Comparison of ENCODE assay signal across 8 cellular contexts in the genomic region with DNA sequence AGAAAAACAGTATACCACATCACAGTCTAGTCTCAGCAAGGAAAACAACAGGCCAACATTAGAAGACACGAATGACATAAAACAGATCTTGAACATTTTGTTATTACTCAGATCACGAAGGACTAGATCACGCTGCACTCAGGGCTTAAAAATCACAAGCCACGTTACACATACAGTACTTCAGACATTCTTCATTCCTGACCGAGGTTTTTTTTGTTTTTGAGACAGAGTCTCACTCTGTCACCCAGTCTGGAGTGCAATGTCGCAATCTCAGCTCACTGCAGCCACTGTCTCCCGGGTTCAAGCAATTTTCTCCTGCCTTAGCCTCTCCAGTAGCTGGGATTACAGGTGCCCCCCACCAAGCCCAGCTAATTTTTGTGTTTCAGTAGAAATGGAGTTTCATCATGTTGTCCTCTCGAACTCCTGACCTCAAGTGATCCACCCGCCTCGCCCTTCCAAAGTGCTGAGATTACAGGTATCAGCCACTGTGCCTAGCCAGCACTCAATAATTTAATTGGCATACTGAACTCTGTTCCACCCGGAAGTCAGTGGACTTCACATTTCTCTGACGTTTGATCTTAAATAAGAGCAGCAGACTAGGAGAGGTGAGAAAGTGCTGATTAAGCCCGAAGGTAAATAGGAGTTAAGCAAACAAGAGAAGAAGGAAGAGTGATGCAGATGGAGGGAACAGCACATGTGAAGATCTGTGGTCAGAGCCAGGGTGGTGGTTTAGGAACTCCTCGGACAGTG. TPM values are rescaled to one million over a fixed set of nuclear protein-coding genes. Genes with fewer than 3 reads are reported as not detected.
DNase-seq lines count a peak whose midpoint lies in the region; ATAC-seq and TF ChIP-seq lines count a peak whose summit lies in the region.
"Had no signal": no experiment of that assay in that cellular context is flagged by ENCODE, and none has a peak within 500 bp of the region (broad histone marks: within the 10 kb centered on the region; RNA-seq: fewer than 3 reads in every experiment).

No MANE protein-coding gene starts in this region.

- TF ChIP-seq POLR2A in heart left ventricle (IDR thresholded peaks at IDR 0.05) = no peak

- no peaks in the 10 kb centered on the region for H3K27me3 Mint-ChIP-seq in activated CD8-positive, alpha-beta memory T cell treated with anti-CD3 and anti-CD28 coated beads, Interleukin-2, amount 10 ng/mL, durations not matched to agents 7 days and 5 days
- no peaks in the 10 kb centered on the region for H3K27me3 Mint-ChIP-seq in stimulated activated memory B cell treated with anti-CD40 and anti-IgM and Interleukin-4, amounts not matched to agents 10 μg/mL and 1 μg/mL and 100 μg/mL, for 72 hours
- H3K27me3 Mint-ChIP-seq: memory B cell had no signal

- H3K9me3 Mint-ChIP-seq in activated CD8-positive, alpha-beta memory T cell treated with anti-CD3 and anti-CD28 coated beads, Interleukin-2, amount 10 ng/mL, durations not matched to agents 7 days and 5 days (ENCODE audit: low read depth) = no peaks in the 10 kb centered on the region
- H3K9me3 Mint-ChIP-seq in stimulated activated memory B cell treated with anti-CD40 and anti-IgM and Interleukin-4, amounts not matched to agents 10 μg/mL and 1 μg/mL and 100 μg/mL, for 72 hours = no peaks in the 10 kb centered on the region
- H3K9me3 Mint-ChIP-seq: memory B cell had no signal

- 65 to 68% (median 67%) methylated on average over 14 of the region's 14 CpGs for WGBS in heart left ventricle, 4 donors

- peaks cover 0 to 44% (median 30%) of the 10 kb centered on the region in 9 donors for H3K36me3 ChIP-seq in heart left ventricle

- TF ChIP-seq CTCF in fibroblast of mammary gland (conservative IDR thresholded peaks at IDR 0.05; ENCODE audit: control insufficient read depth, insufficient read depth, low read depth, low read length) = no peak
- TF ChIP-seq CTCF in foreskin keratinocyte (conservative IDR thresholded peaks at IDR 0.05) = no peak
- no peak for TF ChIP-seq CTCF in heart left ventricle (IDR thresholded peaks at IDR 0.05)

- H3K4me3 Mint-ChIP-seq in activated CD8-positive, alpha-beta memory T cell treated with anti-CD3 and anti-CD28 coated beads, Interleukin-2, amount 10 ng/mL, durations not matched to agents 7 days and 5 days = no peak overlapping the region
- no peak overlapping the region for H3K4me3 Mint-ChIP-seq in stimulated activated memory B cell treated with anti-CD40 and anti-IgM and Interleukin-4, amounts not matched to agents 10 μg/mL and 1 μg/mL and 100 μg/mL, for 72 hours
- H3K4me3 Mint-ChIP-seq: memory B cell had no signal

- no peak for DNase-seq in activated CD8-positive, alpha-beta memory T cell treated with anti-CD3 and anti-CD28 coated beads, Interleukin-2, amount 10 ng/mL, durations not matched to agents 7 days and 5 days
- DNase-seq in activated CD8-positive, alpha-beta memory T cell treated with anti-CD3 and anti-CD28 coated beads for 24 hours = no peak
- peak; percentile 40 for DNase-seq in fibroblast of mammary gland (ENCODE audit: low read depth)
- DNase-seq in foreskin keratinocyte = no peak
- DNase-seq in heart left ventricle = no peak
- DNase-seq: SK-N-SH had no signal

- no peak for ATAC-seq in activated CD8-positive, alpha-beta memory T cell treated with anti-CD3 and anti-CD28 coated beads, Interleukin-2, amount 10 ng/mL, durations not matched to agents 7 days and 5 days
- no peak for ATAC-seq in stimulated activated memory B cell treated with anti-CD40 and anti-IgM and Interleukin-4, amounts not matched to agents 10 μg/mL and 1 μg/mL and 100 μg/mL, for 72 hours
- ATAC-seq in foreskin keratinocyte = no peak
- no peak for ATAC-seq in heart left ventricle

- H3K27ac Mint-ChIP-seq in activated CD8-positive, alpha-beta memory T cell treated with anti-CD3 and anti-CD28 coated beads, Interleukin-2, amount 10 ng/mL, durations not matched to agents 7 days and 5 days = peak overlapping the region; percentile 66
- H3K27ac Mint-ChIP-seq in stimulated activated memory B cell treated with anti-CD40 and anti-IgM and Interleukin-4, amounts not matched to agents 10 μg/mL and 1 μg/mL and 100 μg/mL, for 72 hours = peak overlapping the region; percentile 4
- H3K27ac Mint-ChIP-seq: memory B cell had no signal

- H3K4me3 ChIP-seq in fibroblast of mammary gland (ENCODE audit: control insufficient read depth, low read depth, low read length) (no peak overlapping the region), heart left ventricle (no peak overlapping the region)

- intact Hi-C loops in heart left ventricle (cut with DNase I) = loop anchor here in 1 of 10 donors (10.0 kb wide), 1 partner anchor 312 kb away; no protein-coding TSS in a partner anchor

- H3K27ac ChIP-seq in foreskin keratinocyte (no peak overlapping the region), heart left ventricle (peak overlapping the region in 4 of 12 donors; percentile 4 to 38 (median 22))

- H3K36me3 Mint-ChIP-seq in activated CD8-positive, alpha-beta memory T cell treated with anti-CD3 and anti-CD28 coated beads, Interleukin-2, amount 10 ng/mL, durations not matched to agents 7 days and 5 days = peaks cover 37% of the 10 kb centered on the region
- H3K36me3 Mint-ChIP-seq in stimulated activated memory B cell treated with anti-CD40 and anti-IgM and Interleukin-4, amounts not matched to agents 10 μg/mL and 1 μg/mL and 100 μg/mL, for 72 hours = peaks cover 17% of the 10 kb centered on the region

- H3K4me1 ChIP-seq in foreskin keratinocyte (peaks cover 3% of the 10 kb centered on the region), heart left ventricle (peaks cover 0 to 55% (median 24%) of the 10 kb centered on the region in 12 donors)

- CTCF ChIA-PET in activated CD8-positive, alpha-beta memory T cell treated with anti-CD3 and anti-CD28 coated beads, Interleukin-2, amount 10 ng/mL, durations not matched to agents 7 days and 5 days (lab: Charles Lee) = interaction anchor here (0.9 kb wide), 1 partner anchor 133 kb away, joined by 4 read pairs; no protein-coding TSS in a partner anchor

- no peaks in the 10 kb centered on the region for H3K27me3 ChIP-seq in foreskin keratinocyte
- no peaks in the 10 kb centered on the region for H3K27me3 ChIP-seq in heart left ventricle

- no peaks in the 10 kb centered on the region for H3K9me3 ChIP-seq in heart left ventricle
- H3K9me3 ChIP-seq: SK-N-SH had no signal

- H3K4me1 Mint-ChIP-seq in activated CD8-positive, alpha-beta memory T cell treated with anti-CD3 and anti-CD28 coated beads, Interleukin-2, amount 10 ng/mL, durations not matched to agents 7 days and 5 days = peaks cover 58% of the 10 kb centered on the region
- peaks cover 35% of the 10 kb centered on the region for H3K4me1 Mint-ChIP-seq in stimulated activated memory B cell treated with anti-CD40 and anti-IgM and Interleukin-4, amounts not matched to agents 10 μg/mL and 1 μg/mL and 100 μg/mL, for 72 hours

RNA-seq across cellular contexts. Expression of gene AIMP2, which starts 3.5 kb away (rescaled TPM):
- 10 to 100 TPM; 34.8 to 45.6 TPM for total RNA-seq in activated CD8-positive, alpha-beta memory T cell treated with anti-CD3 and anti-CD28 coated beads, Interleukin-2, amount 10 ng/mL, durations not matched to agents 7 days and 5 days
- total RNA-seq in foreskin keratinocyte = 62.9 and 66.3 TPM in 2 replicates
- 65.5 and 71.6 TPM in 2 replicates for polyA plus RNA-seq in foreskin keratinocyte
- total RNA-seq in heart left ventricle = 100 to 1,000 TPM in 1 of 9 donors, 10 to 100 TPM in 8; 40.5 to 105 (median 51.1) TPM
- polyA plus RNA-seq in heart left ventricle = 10 to 100 TPM; 25.0 to 72.3 TPM

RNA-seq across cellular contexts. Expression of gene PMS2, which starts 3.7 kb away (rescaled TPM):
- total RNA-seq in activated CD8-positive, alpha-beta memory T cell treated with anti-CD3 and anti-CD28 coated beads, Interleukin-2, amount 10 ng/mL, durations not matched to agents 7 days and 5 days = 10 to 100 TPM; 22.5 to 24.8 TPM
- total RNA-seq in foreskin keratinocyte (11.6 and 13.2 TPM in 2 replicates), heart left ventricle (10 to 100 TPM in 1 of 9 donors, 1 to 10 TPM in 8; 4.4 to 10.5 (median 7.0) TPM)
- polyA plus RNA-seq in foreskin keratinocyte (2.8 and 4.1 TPM in 2 replicates), heart left ventricle (1 to 10 TPM; 2.4 to 3.5 TPM)

RNA-seq across cellular contexts. Expression of gene ANKRD61, which starts 18.6 kb away (rescaled TPM):
- under 1 TPM; 0.38 to 0.47 TPM for total RNA-seq in activated CD8-positive, alpha-beta memory T cell treated with anti-CD3 and anti-CD28 coated beads, Interleukin-2, amount 10 ng/mL, durations not matched to agents 7 days and 5 days
- total RNA-seq in foreskin keratinocyte = 0.14 and 0.28 TPM in 2 replicates
- 0.06 and 0.09 TPM in 2 replicates for polyA plus RNA-seq in foreskin keratinocyte
- total RNA-seq in heart left ventricle = under 1 TPM in 2 of 9 donors, not detected in 7; 0.25 to 0.28 TPM
- under 1 TPM in 1 of 2 donors, not detected in 1; 0.19 TPM for polyA plus RNA-seq in heart left ventricle

RNA-seq across cellular contexts. Expression of gene RSPH10B, which starts 42.0 kb away (rescaled TPM):
- total RNA-seq in activated CD8-positive, alpha-beta memory T cell treated with anti-CD3 and anti-CD28 coated beads, Interleukin-2, amount 10 ng/mL, durations not matched to agents 7 days and 5 days = not detected
- 0.04 TPM in 1 of 2 replicates, not detected in the other for total RNA-seq in foreskin keratinocyte
- 0.02 and 0.04 TPM in 2 replicates for polyA plus RNA-seq in foreskin keratinocyte
- total RNA-seq in heart left ventricle = under 1 TPM in 1 of 9 donors, not detected in 8; 0.80 TPM
- polyA plus RNA-seq in heart left ventricle = under 1 TPM in 1 of 2 donors, not detected in 1; 0.03 TPM
- polyA plus RNA-seq: SK-N-SH had no signal

RNA-seq across cellular contexts. Expression of gene EIF2AK1, which starts 46.4 kb away (rescaled TPM):
- 100 to 1,000 TPM; 110 to 124 TPM for total RNA-seq in activated CD8-positive, alpha-beta memory T cell treated with anti-CD3 and anti-CD28 coated beads, Interleukin-2, amount 10 ng/mL, durations not matched to agents 7 days and 5 days
- total RNA-seq in foreskin keratinocyte = 48.7 and 61.2 TPM in 2 replicates
- polyA plus RNA-seq in foreskin keratinocyte = 47.8 and 49.0 TPM in 2 replicates
- 100 to 1,000 TPM in 2 of 9 donors, 10 to 100 TPM in 7; 48.9 to 152 (median 58.5) TPM for total RNA-seq in heart left ventricle
- polyA plus RNA-seq in heart left ventricle = 10 to 100 TPM; 27.3 to 34.5 TPM
